Comparison of ENCODE assay signal across 8 cellular contexts in genomic region chr1:66351913-66352312, GRCh38.
DNase-seq lines count a peak whose midpoint lies in the region; ATAC-seq, FAIRE-seq and TF ChIP-seq lines count a peak whose summit lies in the region.

No MANE protein-coding gene starts in this region.

- no peak overlapping the region for H2AFZ ChIP-seq in OCI-LY7 (ENCODE audit: low read length)

- no peaks in the 10 kb centered on the region for H3K27me3 ChIP-seq in sigmoid colon

- peaks cover 48% of the 10 kb centered on the region for H3K4me1 ChIP-seq in OCI-LY7 (ENCODE audit: insufficient read depth, low read length, poor library complexity, severe bottlenecking)
- H3K4me1 ChIP-seq in sigmoid colon, result peaks cover 0 to 45% (median 37%) of the 10 kb centered on the region in 4 donors

- CTCF ChIA-PET in OCI-LY7 (lab: Charles Lee; ENCODE audit: unreplicated experiment), result no interaction called here

- H3K9me2 ChIP-seq in OCI-LY7 (ENCODE audit: insufficient read depth, low read length), result no peaks in the 10 kb centered on the region

- no TSS peak for BruUV-seq in OCI-LY7 (replicated peaks; lab: Mats Ljungman, UMichigan)

- H3K4me3 ChIP-seq in OCI-LY7 (ENCODE audit: low read depth, low read length, poor library complexity, severe bottlenecking) (no peak overlapping the region), sigmoid colon (no peak overlapping the region)

- H3K4me2 ChIP-seq in OCI-LY7 (ENCODE audit: low read length), result peak overlapping the region; percentile 5; the same call in 1 of the 2 replicates

- no peak for TF ChIP-seq EP300 in sigmoid colon (IDR thresholded peaks at IDR 0.05)

- TF ChIP-seq CTCF in OCI-LY7 (conservative IDR thresholded peaks at IDR 0.05; ENCODE audit: low read length) (no peak), sigmoid colon (IDR thresholded peaks at IDR 0.05) (no peak)

- DNase-seq in OCI-LY7 (ENCODE audit: low spot score) (no peak), hypothalamus (lab: John Stamatoyannopoulos, UW) (no peak), sigmoid colon (no peak), DMS79 treated with DMSO at 0.1 percent for 48 hours (lab: John Stamatoyannopoulos, UW) (no peak), NCI-H2081 treated with DMSO at 0.1 percent for 48 hours (lab: John Stamatoyannopoulos, UW) (no peak)

- no peak for TF ChIP-seq POLR2A in sigmoid colon (IDR thresholded peaks at IDR 0.05)

- H3K36me3 ChIP-seq in OCI-LY7 (ENCODE audit: insufficient read depth, low read length), result no peaks in the 10 kb centered on the region; the same call in 1 of the 2 replicates
- no peaks in the 10 kb centered on the region for H3K36me3 ChIP-seq in sigmoid colon

- FAIRE-seq in islet of Langerhans (lab: Jason Lieb, UNC), result peak; percentile 93

- WGBS in sigmoid colon, 2 donors, result 76 to 80% methylated on average over 3 of the region's 3 CpGs

- no peaks in the 10 kb centered on the region for H4K20me1 ChIP-seq in OCI-LY7 (ENCODE audit: insufficient read depth, low read length)

- H3K9me3 ChIP-seq in OCI-LY7 (ENCODE audit: low read length) (no peaks in the 10 kb centered on the region), sigmoid colon (no peaks in the 10 kb centered on the region)

- peaks cover 42% of the 10 kb centered on the region; the same call in 1 of the 2 replicates for H3K79me2 ChIP-seq in OCI-LY7 (ENCODE audit: insufficient read depth, low read depth, low read length)

- intact Hi-C loops in OCI-LY7 (cut with micrococcal nuclease; ENCODE audit: unreplicated experiment) (no loop called here), sigmoid colon (cut with DNase I) (no loop called here)

- H3K27ac ChIP-seq in OCI-LY7 (ENCODE audit: low read depth, low read length, poor library complexity, severe bottlenecking) (no peak overlapping the region), sigmoid colon (peak overlapping the region in 1 of 4 donors; percentile 67)

- POLR2A ChIA-PET in OCI-LY7 (lab: Charles Lee), result interaction anchor here (0.6 to 4.3 kb wide), 4 partner anchors 9 to 15 kb away, joined by 3 to 21 read pairs (median 6); no protein-coding TSS in a partner anchor

- peak; percentile 56 for ATAC-seq in GM19023 (IDR thresholded peaks at IDR 0.05; ENCODE audit: unreplicated experiment)
- ATAC-seq in HG02852 (IDR thresholded peaks at IDR 0.05; ENCODE audit: unreplicated experiment), result peak; percentile 37
